ENCODE assay signal across 1 cellular context in the genomic region with DNA sequence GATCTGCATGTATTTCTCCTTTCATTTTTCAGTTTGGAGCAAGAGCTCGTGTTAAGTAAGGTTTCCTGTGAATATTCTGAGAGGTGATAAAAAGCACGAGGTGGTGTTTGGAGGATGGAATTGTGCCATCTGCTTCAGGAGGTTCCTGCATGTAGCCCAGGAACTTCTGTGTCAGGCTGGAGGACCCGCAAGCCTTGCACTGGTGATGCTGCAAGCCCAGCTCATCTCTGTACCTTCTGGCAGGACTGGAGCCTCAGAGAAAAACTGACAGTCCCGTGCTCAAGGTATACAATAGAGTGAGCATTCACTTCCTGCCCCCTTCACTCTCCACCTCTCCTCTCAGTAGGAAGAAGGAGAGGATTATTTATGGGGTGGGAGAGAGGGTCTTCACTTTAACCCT.
TF ChIP-seq lines count a peak whose summit lies in the region.

No MANE protein-coding gene starts in this region.

TF ChIP-seq in HepG2, 621 proteins besides CTCF, POLR2A, EP300 and RAD21 (continued from another document):
- TF ChIP-seq ARID3A (IDR thresholded peaks at IDR 0.05; ENCODE audit: low read depth, low read length) (no peak), SIX4 (CRISPR knock-in tag; IDR thresholded peaks at IDR 0.05) (no peak), ZNF205 (CRISPR knock-in tag; IDR thresholded peaks at IDR 0.05) (no peak), ZNF878 (CRISPR knock-in tag; IDR thresholded peaks at IDR 0.05) (no peak)
